8 cellular contexts compared by ENCODE assay signal in the genomic region with DNA sequence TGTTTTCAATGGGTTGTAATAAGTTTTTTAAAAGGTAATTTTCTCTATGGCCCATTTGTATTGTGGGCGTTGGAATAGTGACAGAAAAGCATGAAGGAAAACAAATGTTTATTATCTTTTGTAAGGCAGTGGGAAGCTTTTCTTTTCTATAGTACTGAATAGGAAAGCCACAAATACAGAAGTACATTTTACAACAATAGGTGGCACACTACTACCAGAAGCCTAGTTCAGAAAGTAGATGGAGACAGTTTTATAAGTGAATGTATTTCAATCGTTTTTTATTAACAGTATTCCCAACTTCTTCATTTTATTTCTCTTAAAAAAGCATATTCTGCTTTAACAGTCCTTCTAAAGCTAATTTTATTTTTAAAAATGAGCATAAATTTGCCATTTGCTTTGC.
A peak's percentile ranks its signal among the peaks of the same experiment; 100 is the strongest.
DNase-seq lines count a peak whose midpoint lies in the region; ATAC-seq and TF ChIP-seq lines count a peak whose summit lies in the region.

No MANE protein-coding gene starts in this region.

- H3K4me3 ChIP-seq in WERI-Rb-1 (ENCODE audit: low read depth, low read length), result no peak overlapping the region

- no peak for ATAC-seq in HG03045 (IDR thresholded peaks at IDR 0.05; ENCODE audit: unreplicated experiment)

- no peak for TF ChIP-seq EP300 in Ishikawa (IDR thresholded peaks at IDR 0.05; ENCODE audit: borderline replicate concordance)

- peaks cover 2% of the 10 kb centered on the region for H3K9me3 ChIP-seq in WERI-Rb-1 (ENCODE audit: severe bottlenecking)

- TF ChIP-seq CTCF in AG09319 (IDR thresholded peaks at IDR 0.05; ENCODE audit: low read depth, low read length), result peak; percentile 55
- TF ChIP-seq CTCF in WERI-Rb-1 (IDR thresholded peaks at IDR 0.05; ENCODE audit: low read depth, low read length), result 0 out of 2 replicates have a peak, but pooled peaks have one; percentile 11

- TF ChIP-seq RAD21 in Ishikawa (IDR thresholded peaks at IDR 0.05; ENCODE audit: low read depth), result peak; percentile 65

- no peak overlapping the region for H3K27ac ChIP-seq in WERI-Rb-1

- no peaks in the 10 kb centered on the region for H3K36me3 ChIP-seq in WERI-Rb-1

- no peak for DNase-seq in AG09319 (ENCODE audit: extremely low read depth, low read depth)
- no peak for DNase-seq in WERI-Rb-1
- peak; percentile 44 for DNase-seq in kidney glomerular epithelial cell (lab: John Stamatoyannopoulos, UW)
- no peak for DNase-seq in CD1c-positive myeloid dendritic cell (ENCODE audit: extremely low spot score)
- DNase-seq in NCI-H446 treated with DMSO at 0.1 percent for 48 hours (lab: John Stamatoyannopoulos, UW), result no peak
- DNase-seq in HT-29 (ENCODE audit: low spot score), result no peak

- no peaks in the 10 kb centered on the region for H3K27me3 ChIP-seq in WERI-Rb-1 (ENCODE audit: insufficient read depth, low read depth, severe bottlenecking)

TF ChIP-seq in Ishikawa, 13 proteins besides CTCF, POLR2A, EP300 and RAD21:
- TF ChIP-seq EGR1 (IDR thresholded peaks at IDR 0.05) (no peak), TEAD4 (IDR thresholded peaks at IDR 0.05) (no peak), TAF1 (IDR thresholded peaks at IDR 0.05; ENCODE audit: low read depth) (no peak), FOXM1 (IDR thresholded peaks at IDR 0.05; ENCODE audit: borderline replicate concordance, low read depth) (no peak), ZBTB7A (IDR thresholded peaks at IDR 0.05; ENCODE audit: low read depth) (no peak), YY1 (IDR thresholded peaks at IDR 0.05; ENCODE audit: low read depth) (no peak), CEBPB (IDR thresholded peaks at IDR 0.05) (no peak), CREB1 (IDR thresholded peaks at IDR 0.05; ENCODE audit: low read depth) (no peak), TCF12 (IDR thresholded peaks at IDR 0.05; ENCODE audit: low read depth) (no peak)
- TF ChIP-seq, protein P1, sequence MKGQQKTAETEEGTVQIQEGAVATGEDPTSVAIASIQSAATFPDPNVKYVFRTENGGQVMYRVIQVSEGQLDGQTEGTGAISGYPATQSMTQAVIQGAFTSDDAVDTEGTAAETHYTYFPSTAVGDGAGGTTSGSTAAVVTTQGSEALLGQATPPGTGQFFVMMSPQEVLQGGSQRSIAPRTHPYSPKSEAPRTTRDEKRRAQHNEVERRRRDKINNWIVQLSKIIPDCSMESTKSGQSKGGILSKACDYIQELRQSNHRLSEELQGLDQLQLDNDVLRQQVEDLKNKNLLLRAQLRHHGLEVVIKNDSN (IDR thresholded peaks at IDR 0.05), result no peak
- TF ChIP-seq, protein P2, sequence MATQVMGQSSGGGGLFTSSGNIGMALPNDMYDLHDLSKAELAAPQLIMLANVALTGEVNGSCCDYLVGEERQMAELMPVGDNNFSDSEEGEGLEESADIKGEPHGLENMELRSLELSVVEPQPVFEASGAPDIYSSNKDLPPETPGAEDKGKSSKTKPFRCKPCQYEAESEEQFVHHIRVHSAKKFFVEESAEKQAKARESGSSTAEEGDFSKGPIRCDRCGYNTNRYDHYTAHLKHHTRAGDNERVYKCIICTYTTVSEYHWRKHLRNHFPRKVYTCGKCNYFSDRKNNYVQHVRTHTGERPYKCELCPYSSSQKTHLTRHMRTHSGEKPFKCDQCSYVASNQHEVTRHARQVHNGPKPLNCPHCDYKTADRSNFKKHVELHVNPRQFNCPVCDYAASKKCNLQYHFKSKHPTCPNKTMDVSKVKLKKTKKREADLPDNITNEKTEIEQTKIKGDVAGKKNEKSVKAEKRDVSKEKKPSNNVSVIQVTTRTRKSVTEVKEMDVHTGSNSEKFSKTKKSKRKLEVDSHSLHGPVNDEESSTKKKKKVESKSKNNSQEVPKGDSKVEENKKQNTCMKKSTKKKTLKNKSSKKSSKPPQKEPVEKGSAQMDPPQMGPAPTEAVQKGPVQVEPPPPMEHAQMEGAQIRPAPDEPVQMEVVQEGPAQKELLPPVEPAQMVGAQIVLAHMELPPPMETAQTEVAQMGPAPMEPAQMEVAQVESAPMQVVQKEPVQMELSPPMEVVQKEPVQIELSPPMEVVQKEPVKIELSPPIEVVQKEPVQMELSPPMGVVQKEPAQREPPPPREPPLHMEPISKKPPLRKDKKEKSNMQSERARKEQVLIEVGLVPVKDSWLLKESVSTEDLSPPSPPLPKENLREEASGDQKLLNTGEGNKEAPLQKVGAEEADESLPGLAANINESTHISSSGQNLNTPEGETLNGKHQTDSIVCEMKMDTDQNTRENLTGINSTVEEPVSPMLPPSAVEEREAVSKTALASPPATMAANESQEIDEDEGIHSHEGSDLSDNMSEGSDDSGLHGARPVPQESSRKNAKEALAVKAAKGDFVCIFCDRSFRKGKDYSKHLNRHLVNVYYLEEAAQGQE (IDR thresholded peaks at IDR 0.05; ENCODE audit: low read depth), result no peak
